8 cellular contexts compared by ENCODE assay signal in genomic region chr1:204407314-204407971, GRCh38. TPM values are rescaled to one million over a fixed set of nuclear protein-coding genes. Genes with fewer than 3 reads are reported as not detected.
DNase-seq lines count a peak whose midpoint lies in the region; ATAC-seq and TF ChIP-seq lines count a peak whose summit lies in the region.

No MANE protein-coding gene starts in this region.

- ATAC-seq in T-helper 17 cell (no peak), GM18502 (IDR thresholded peaks at IDR 0.05; ENCODE audit: poor library complexity, unreplicated experiment) (no peak), GM19328 (IDR thresholded peaks at IDR 0.05; ENCODE audit: unreplicated experiment) (no peak)

- H3K27me3 Mint-ChIP-seq in T-helper 17 cell = no peaks in the 10 kb centered on the region

- H3K27ac Mint-ChIP-seq in T-helper 17 cell = peak overlapping the region; percentile 100

- H3K9me3 ChIP-seq in T-helper 17 cell (ENCODE audit: control insufficient read depth, low read length, poor library complexity, severe bottlenecking) = no peaks in the 10 kb centered on the region

- no peak for TF ChIP-seq CTCF in fibroblast of villous mesenchyme (IDR thresholded peaks at IDR 0.05; ENCODE audit: insufficient read depth, low read depth, low read length)

- DNase-seq in H7 (no peak), T-helper 17 cell (no peak), fibroblast of villous mesenchyme (ENCODE audit: low read depth) (no peak), skeletal muscle cell (ENCODE audit: low read depth) (no peak), NCI-H2227 (lab: John Stamatoyannopoulos, UW; ENCODE audit: unreplicated experiment) (no peak), NCI-H226 (no peak)

- peaks cover 5% of the 10 kb centered on the region for H3K36me3 Mint-ChIP-seq in T-helper 17 cell (ENCODE audit: low read depth)

- peak overlapping the region; percentile 97 for H3K4me3 Mint-ChIP-seq in T-helper 17 cell

- H3K36me3 ChIP-seq in H7 (replicated peaks; ENCODE audit: control insufficient read depth, insufficient read depth, low read length) = peaks cover 18% of the 10 kb centered on the region

- H3K27me3 ChIP-seq in H7 (ENCODE audit: control insufficient read depth, insufficient read depth, low read length) = no peaks in the 10 kb centered on the region

- H3K4me1 Mint-ChIP-seq in T-helper 17 cell = peaks cover 17% of the 10 kb centered on the region

- H3K4me3 ChIP-seq in H7 (ENCODE audit: insufficient read depth, low read depth, low read length) (peak overlapping the region; percentile 97), fibroblast of villous mesenchyme (ENCODE audit: low read depth, low read length) (peak overlapping the region; percentile 97), skeletal muscle cell (ENCODE audit: low read depth, low read length) (peak overlapping the region; percentile 82)

RNA-seq across cellular contexts. Expression of gene PPP1R15B, which starts 4.2 kb away (rescaled TPM):
- total RNA-seq in H7 (2014; rRNA removed; shearing (Covaris generic)) = 37.1 and 40.6 TPM in 2 replicates
- total RNA-seq in T-helper 17 cell (100 to 1,000 TPM; 207 to 266 TPM), fibroblast of villous mesenchyme (35.1 and 49.7 TPM in 2 replicates)

RNA-seq across cellular contexts. Expression of gene PLEKHA6, which starts 47.7 kb away (rescaled TPM):
- 3.0 and 5.1 TPM in 2 replicates for total RNA-seq in H7 (2014; rRNA removed; shearing (Covaris generic))
- under 1 TPM; 0.47 to 0.50 TPM for total RNA-seq in T-helper 17 cell
- total RNA-seq in fibroblast of villous mesenchyme = 2.9 and 3.9 TPM in 2 replicates
